ENCODE assay signal across 1 cellular context in the genomic region with DNA sequence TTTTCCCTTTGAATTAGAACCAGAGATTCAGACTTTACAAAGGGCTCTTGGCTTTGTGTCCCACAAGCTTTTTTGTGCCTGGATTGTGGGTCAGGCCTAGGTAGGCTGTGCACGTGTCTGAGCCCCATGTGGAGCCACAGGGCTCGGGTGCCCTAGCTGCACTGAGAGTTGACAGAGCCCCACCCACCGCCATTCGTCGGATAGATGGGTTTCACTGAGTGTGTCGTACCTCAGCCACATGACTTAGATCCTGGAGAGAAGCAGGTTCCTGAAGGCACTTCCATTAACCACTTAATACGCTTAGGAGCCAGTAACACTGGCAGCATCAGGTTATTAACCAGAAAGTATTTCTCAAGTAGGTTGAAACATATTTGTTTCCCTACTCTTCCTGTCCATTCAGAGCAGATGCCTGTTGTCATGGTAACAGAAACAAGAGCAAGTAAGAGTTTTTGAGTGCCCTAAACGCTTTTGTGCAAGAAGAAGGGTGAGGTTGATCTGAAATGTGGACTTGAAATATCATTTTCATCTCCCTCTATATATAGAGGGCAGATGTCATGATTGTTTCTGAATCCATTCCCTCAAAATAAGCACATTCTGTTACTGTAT.
TF ChIP-seq lines count a peak whose summit lies in the region.

No MANE protein-coding gene starts in this region.

TF ChIP-seq in K562, 482 proteins besides CTCF, POLR2A, EP300 and RAD21 (continued from another document):
- TF ChIP-seq, protein P1, sequence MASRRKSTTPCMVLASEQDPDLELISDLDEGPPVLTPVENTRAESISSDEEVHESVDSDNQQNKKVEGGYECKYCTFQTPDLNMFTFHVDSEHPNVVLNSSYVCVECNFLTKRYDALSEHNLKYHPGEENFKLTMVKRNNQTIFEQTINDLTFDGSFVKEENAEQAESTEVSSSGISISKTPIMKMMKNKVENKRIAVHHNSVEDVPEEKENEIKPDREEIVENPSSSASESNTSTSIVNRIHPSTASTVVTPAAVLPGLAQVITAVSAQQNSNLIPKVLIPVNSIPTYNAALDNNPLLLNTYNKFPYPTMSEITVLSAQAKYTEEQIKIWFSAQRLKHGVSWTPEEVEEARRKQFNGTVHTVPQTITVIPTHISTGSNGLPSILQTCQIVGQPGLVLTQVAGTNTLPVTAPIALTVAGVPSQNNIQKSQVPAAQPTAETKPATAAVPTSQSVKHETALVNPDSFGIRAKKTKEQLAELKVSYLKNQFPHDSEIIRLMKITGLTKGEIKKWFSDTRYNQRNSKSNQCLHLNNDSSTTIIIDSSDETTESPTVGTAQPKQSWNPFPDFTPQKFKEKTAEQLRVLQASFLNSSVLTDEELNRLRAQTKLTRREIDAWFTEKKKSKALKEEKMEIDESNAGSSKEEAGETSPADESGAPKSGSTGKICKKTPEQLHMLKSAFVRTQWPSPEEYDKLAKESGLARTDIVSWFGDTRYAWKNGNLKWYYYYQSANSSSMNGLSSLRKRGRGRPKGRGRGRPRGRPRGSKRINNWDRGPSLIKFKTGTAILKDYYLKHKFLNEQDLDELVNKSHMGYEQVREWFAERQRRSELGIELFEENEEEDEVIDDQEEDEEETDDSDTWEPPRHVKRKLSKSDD (conservative IDR thresholded peaks at IDR 0.05; ENCODE audit: low read length): no peak
- TF ChIP-seq CSDE1 (IDR thresholded peaks at IDR 0.05): peak in 1 of 2 experiments; percentile 47; a peak in 1 of 4 replicates
- TF ChIP-seq HOXB6 (CRISPR knock-in tag; IDR thresholded peaks at IDR 0.05; ENCODE audit: borderline replicate concordance): no peak
- TF ChIP-seq ZNF174 (CRISPR knock-in tag; IDR thresholded peaks at IDR 0.05): no peak
- no peak for TF ChIP-seq CBX1 (IDR thresholded peaks at IDR 0.05; ENCODE audit: low read depth)
- TF ChIP-seq, protein P2, sequence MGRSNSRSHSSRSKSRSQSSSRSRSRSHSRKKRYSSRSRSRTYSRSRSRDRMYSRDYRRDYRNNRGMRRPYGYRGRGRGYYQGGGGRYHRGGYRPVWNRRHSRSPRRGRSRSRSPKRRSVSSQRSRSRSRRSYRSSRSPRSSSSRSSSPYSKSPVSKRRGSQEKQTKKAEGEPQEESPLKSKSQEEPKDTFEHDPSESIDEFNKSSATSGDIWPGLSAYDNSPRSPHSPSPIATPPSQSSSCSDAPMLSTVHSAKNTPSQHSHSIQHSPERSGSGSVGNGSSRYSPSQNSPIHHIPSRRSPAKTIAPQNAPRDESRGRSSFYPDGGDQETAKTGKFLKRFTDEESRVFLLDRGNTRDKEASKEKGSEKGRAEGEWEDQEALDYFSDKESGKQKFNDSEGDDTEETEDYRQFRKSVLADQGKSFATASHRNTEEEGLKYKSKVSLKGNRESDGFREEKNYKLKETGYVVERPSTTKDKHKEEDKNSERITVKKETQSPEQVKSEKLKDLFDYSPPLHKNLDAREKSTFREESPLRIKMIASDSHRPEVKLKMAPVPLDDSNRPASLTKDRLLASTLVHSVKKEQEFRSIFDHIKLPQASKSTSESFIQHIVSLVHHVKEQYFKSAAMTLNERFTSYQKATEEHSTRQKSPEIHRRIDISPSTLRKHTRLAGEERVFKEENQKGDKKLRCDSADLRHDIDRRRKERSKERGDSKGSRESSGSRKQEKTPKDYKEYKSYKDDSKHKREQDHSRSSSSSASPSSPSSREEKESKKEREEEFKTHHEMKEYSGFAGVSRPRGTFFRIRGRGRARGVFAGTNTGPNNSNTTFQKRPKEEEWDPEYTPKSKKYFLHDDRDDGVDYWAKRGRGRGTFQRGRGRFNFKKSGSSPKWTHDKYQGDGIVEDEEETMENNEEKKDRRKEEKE (IDR thresholded peaks at IDR 0.05; ENCODE audit: borderline replicate concordance in 1 of 2, control insufficient read depth in 1 of 2, low read depth in 2 of 2, low read length in 1 of 2): no peak
- no peak for TF ChIP-seq KLF10 (CRISPR knock-in tag; IDR thresholded peaks at IDR 0.05)
- no peak for TF ChIP-seq NR3C1 (CRISPR knock-in tag; IDR thresholded peaks at IDR 0.05)
- no peak for TF ChIP-seq SETDB1 (IDR thresholded peaks at IDR 0.05; ENCODE audit: low read length)
- no peak for TF ChIP-seq EHMT2 (IDR thresholded peaks at IDR 0.05)
- no peak for TF ChIP-seq NCOA4 (IDR thresholded peaks at IDR 0.05; ENCODE audit: partially characterized antibody)
- TF ChIP-seq, protein P3, sequence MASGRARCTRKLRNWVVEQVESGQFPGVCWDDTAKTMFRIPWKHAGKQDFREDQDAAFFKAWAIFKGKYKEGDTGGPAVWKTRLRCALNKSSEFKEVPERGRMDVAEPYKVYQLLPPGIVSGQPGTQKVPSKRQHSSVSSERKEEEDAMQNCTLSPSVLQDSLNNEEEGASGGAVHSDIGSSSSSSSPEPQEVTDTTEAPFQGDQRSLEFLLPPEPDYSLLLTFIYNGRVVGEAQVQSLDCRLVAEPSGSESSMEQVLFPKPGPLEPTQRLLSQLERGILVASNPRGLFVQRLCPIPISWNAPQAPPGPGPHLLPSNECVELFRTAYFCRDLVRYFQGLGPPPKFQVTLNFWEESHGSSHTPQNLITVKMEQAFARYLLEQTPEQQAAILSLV (tag; IDR thresholded peaks at IDR 0.05): no peak
- TF ChIP-seq HIVEP1 (CRISPR knock-in tag; IDR thresholded peaks at IDR 0.05): no peak
- peak; percentile 92 for TF ChIP-seq RFX1 (IDR thresholded peaks at IDR 0.05)
TF ChIP-seq in K562: peak in this region for 2.
